25 cellular contexts compared by ENCODE assay signal in the genomic region with DNA sequence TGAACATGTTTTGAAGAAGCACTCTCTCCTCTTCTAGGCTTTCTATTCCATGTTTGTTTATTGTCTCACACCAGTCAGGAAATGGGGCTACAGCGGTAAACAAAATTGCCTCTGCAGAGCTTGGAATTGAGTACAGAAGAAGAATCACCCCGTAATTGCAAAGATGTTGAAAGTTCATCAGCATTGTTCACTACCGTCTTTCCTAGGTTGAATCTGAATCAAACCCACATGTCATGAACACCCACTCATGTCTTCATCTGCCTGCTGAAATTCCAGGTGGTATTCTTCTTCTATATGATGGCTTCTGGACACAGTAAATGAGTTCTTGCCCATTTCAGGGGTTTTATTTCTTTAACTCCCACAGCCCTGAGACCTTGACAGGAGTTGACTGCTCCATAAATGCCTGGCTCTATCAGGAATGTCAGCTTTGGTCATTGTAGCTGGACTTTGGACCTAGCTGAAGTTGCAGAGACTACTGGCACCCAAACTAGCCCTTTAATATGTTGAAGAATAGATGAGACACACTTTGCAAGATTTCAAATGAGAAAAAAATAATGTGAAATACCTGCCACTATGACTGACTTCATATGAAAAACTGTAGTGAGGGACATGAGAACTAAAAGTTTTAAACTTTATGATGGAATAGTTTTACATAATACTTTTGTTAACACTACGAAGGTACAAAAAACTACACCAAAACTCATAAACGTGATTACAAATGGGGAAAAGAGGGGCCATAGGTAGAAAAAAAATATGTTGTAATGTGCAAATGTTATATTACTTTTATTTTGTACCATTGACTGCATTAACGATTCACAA.
"Had no signal": no experiment of that assay in that cellular context is flagged by ENCODE, and none has a peak within 500 bp of the region (broad histone marks: within the 10 kb centered on the region; RNA-seq: fewer than 3 reads in every experiment).

No MANE protein-coding gene starts in this region.

- H3K36me3 Mint-ChIP-seq: activated naive CD4-positive, alpha-beta T cell treated with anti-CD3 and anti-CD28 coated beads, Interleukin-2, amount 50 U/mL, for 24 hours; natural killer cell; stimulated activated effector memory CD8-positive, alpha-beta T cell treated with anti-CD3 and anti-CD28 coated beads, Interleukin-12 subunit alpha, Interleukin-12 subunit beta, amount 100 ng/mL, for 72 hours; type B pancreatic cell had no signal

- ATAC-seq: activated CD8-positive, alpha-beta T cell treated with anti-CD3 and anti-CD28 coated beads for 36 hours; activated naive CD8-positive, alpha-beta T cell treated with anti-CD3 and anti-CD28 coated beads, Interleukin-2, amount 50 U/mL, for 24 hours; esophagus mucosa; heart left ventricle; left ventricle myocardium superior; natural killer cell; sciatic nerve; stimulated activated effector memory CD8-positive, alpha-beta T cell treated with anti-CD3 and anti-CD28 coated beads, Interleukin-12 subunit alpha, Interleukin-12 subunit beta, amount 100 ng/mL, for 72 hours had no signal

- DNase-seq: activated CD4-positive, alpha-beta T cell treated with anti-CD3 and anti-CD28 coated beads for 1 hour; activated CD4-positive, alpha-beta T cell treated with anti-CD3 and anti-CD28 coated beads, Interleukin-2, amount 50 U/mL, for 1 hour; activated CD8-positive, alpha-beta T cell treated with anti-CD3 and anti-CD28 coated beads for 36 hours; activated naive CD8-positive, alpha-beta T cell treated with anti-CD3 and anti-CD28 coated beads, Interleukin-2, amount 50 U/mL, for 24 hours; activated T-cell treated with anti-CD3 and anti-CD28 coated beads, Interleukin-2, amount 50 U/mL, for 48 hours; amygdala; endodermal cell; foreskin fibroblast; heart left ventricle; kidney glomerular epithelial cell; left ventricle myocardium superior; mammary epithelial cell; midbrain; natural killer cell; stimulated activated CD4-positive, alpha-beta T cell treated with anti-CD3 and anti-CD28 coated beads, Interleukin-4, amount 100 ng/mL, for 24 hours; T-helper 2 cell had no signal

- H3K4me3 Mint-ChIP-seq: activated CD8-positive, alpha-beta T cell treated with anti-CD3 and anti-CD28 coated beads for 36 hours; activated naive CD4-positive, alpha-beta T cell treated with anti-CD3 and anti-CD28 coated beads, Interleukin-2, amount 50 U/mL, for 24 hours; activated naive CD8-positive, alpha-beta T cell treated with anti-CD3 and anti-CD28 coated beads, Interleukin-2, amount 50 U/mL, for 24 hours; central memory CD8-positive, alpha-beta T cell; dendritic cell treated with granulocyte-macrophage colony-stimulating factor and Interleukin-4, amounts not matched to agents 40 ng/mL and 50 ng/mL, for 4 days; endodermal cell; natural killer cell; stimulated activated effector memory CD8-positive, alpha-beta T cell treated with anti-CD3 and anti-CD28 coated beads, Interleukin-12 subunit alpha, Interleukin-12 subunit beta, amount 100 ng/mL, for 72 hours; stimulated activated naive CD8-positive, alpha-beta T cell treated with anti-CD3 and anti-CD28 coated beads, Interleukin-15, Interleukin-2, amounts not matched to agents 100 ng/mL and 50 ng/mL, for 24 hours; type B pancreatic cell had no signal

- H3K9me3 Mint-ChIP-seq: activated CD8-positive, alpha-beta T cell treated with anti-CD3 and anti-CD28 coated beads for 36 hours; activated naive CD8-positive, alpha-beta T cell treated with anti-CD3 and anti-CD28 coated beads, Interleukin-2, amount 50 U/mL, for 24 hours; activated T-helper 2 cell treated with anti-CD3 and anti-CD28 coated beads, Interferon-gamma antibody, Interleukin-2, Interleukin-4, amounts not matched to agents 10 μg/mL and 5 μg/mL and 100 μg/mL, durations not matched to agents 14 hours and 24 hours and 36 hours; central memory CD8-positive, alpha-beta T cell; dendritic cell treated with granulocyte-macrophage colony-stimulating factor and Interleukin-4, amounts not matched to agents 40 ng/mL and 50 ng/mL, for 4 days; endodermal cell; natural killer cell; stimulated activated effector memory CD8-positive, alpha-beta T cell treated with anti-CD3 and anti-CD28 coated beads, Interleukin-12 subunit alpha, Interleukin-12 subunit beta, amount 100 ng/mL, for 72 hours; stimulated activated naive CD8-positive, alpha-beta T cell treated with anti-CD3 and anti-CD28 coated beads, Interleukin-15, Interleukin-2, amounts not matched to agents 100 ng/mL and 50 ng/mL, for 24 hours; type B pancreatic cell had no signal

- H3K27ac Mint-ChIP-seq: activated CD8-positive, alpha-beta T cell treated with anti-CD3 and anti-CD28 coated beads for 36 hours; activated naive CD4-positive, alpha-beta T cell treated with anti-CD3 and anti-CD28 coated beads, Interleukin-2, amount 50 U/mL, for 24 hours; activated naive CD8-positive, alpha-beta T cell treated with anti-CD3 and anti-CD28 coated beads, Interleukin-2, amount 50 U/mL, for 24 hours; activated T-helper 2 cell treated with anti-CD3 and anti-CD28 coated beads, Interferon-gamma antibody, Interleukin-2, Interleukin-4, amounts not matched to agents 10 μg/mL and 5 μg/mL and 100 μg/mL, durations not matched to agents 14 hours and 24 hours and 36 hours; dendritic cell treated with granulocyte-macrophage colony-stimulating factor and Interleukin-4, amounts not matched to agents 40 ng/mL and 50 ng/mL, for 4 days; endodermal cell; natural killer cell; stimulated activated effector memory CD8-positive, alpha-beta T cell treated with anti-CD3 and anti-CD28 coated beads, Interleukin-12 subunit alpha, Interleukin-12 subunit beta, amount 100 ng/mL, for 72 hours; stimulated activated naive CD8-positive, alpha-beta T cell treated with anti-CD3 and anti-CD28 coated beads, Interleukin-15, Interleukin-2, amounts not matched to agents 100 ng/mL and 50 ng/mL, for 24 hours; type B pancreatic cell had no signal

- H3K4me1 Mint-ChIP-seq: activated naive CD4-positive, alpha-beta T cell treated with anti-CD3 and anti-CD28 coated beads, Interleukin-2, amount 50 U/mL, for 24 hours; central memory CD8-positive, alpha-beta T cell; natural killer cell had no signal

- H3K27me3 Mint-ChIP-seq: activated CD8-positive, alpha-beta T cell treated with anti-CD3 and anti-CD28 coated beads for 36 hours; activated naive CD4-positive, alpha-beta T cell treated with anti-CD3 and anti-CD28 coated beads, Interleukin-2, amount 50 U/mL, for 24 hours; activated naive CD8-positive, alpha-beta T cell treated with anti-CD3 and anti-CD28 coated beads, Interleukin-2, amount 50 U/mL, for 24 hours; central memory CD8-positive, alpha-beta T cell; dendritic cell treated with granulocyte-macrophage colony-stimulating factor and Interleukin-4, amounts not matched to agents 40 ng/mL and 50 ng/mL, for 4 days had no signal
